ENCODE assay signal across 30 cellular contexts in the genomic region with DNA sequence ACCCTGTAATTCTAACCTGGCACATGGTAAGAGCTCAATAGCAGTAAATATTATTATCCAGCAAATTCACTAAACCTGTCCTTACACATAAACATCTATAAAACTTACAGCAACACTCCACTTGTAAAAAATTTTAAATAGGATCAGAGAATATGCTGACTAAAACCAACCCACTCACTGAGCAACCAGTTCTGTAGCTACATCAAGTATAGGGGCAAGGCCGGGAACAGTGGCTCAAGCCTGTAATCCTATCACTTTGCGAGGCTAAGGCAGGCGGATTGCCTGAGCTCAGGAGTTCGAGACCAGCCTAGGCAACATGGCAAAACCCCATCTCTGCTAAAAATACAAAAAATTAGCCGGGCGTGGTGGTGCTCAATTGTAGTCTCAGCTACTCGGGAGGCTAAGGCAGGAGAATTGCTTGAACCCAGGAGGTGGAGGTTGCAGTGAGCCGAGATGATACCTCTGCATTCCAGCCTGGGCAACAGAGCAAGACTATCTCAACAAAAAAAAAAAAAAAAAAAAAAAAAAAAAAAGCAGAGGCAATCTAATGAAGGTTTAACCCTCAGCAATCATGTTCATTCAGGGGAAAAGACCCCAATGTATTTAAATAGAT. TPM values are rescaled to one million over a fixed set of nuclear protein-coding genes. Genes with fewer than 3 reads are reported as not detected.
A peak's percentile ranks its signal among the peaks of the same experiment; 100 is the strongest.
DNase-seq lines count a peak whose midpoint lies in the region; ATAC-seq, FAIRE-seq and TF ChIP-seq lines count a peak whose summit lies in the region.
"Had no signal": no experiment of that assay in that cellular context is flagged by ENCODE, and none has a peak within 500 bp of the region (broad histone marks: within the 10 kb centered on the region; RNA-seq: fewer than 3 reads in every experiment).

No MANE protein-coding gene starts in this region.

- WGBS in GM12878 (ENCODE audit: insufficient coverage, insufficient replicate concordance, low lambda C conversion rate, missing lambda C conversion rate) = 38% methylated on average over 8 of the region's 8 CpGs

- no peak overlapping the region for H3K4me3 ChIP-seq in CD4-positive, alpha-beta memory T cell (ENCODE audit: low read length in 2 of 2)
- H3K4me3 ChIP-seq in GM12878 = 0 out of 2 replicates have a peak overlapping the region, but pooled peaks have one; percentile 20
- H3K4me3 ChIP-seq: adrenal gland, pancreas had no signal

- H3K9ac ChIP-seq in GM12878 (ENCODE audit: control insufficient read depth, insufficient read depth, low read length) = no peak overlapping the region

- H3K27me3 Mint-ChIP-seq in CD4-positive, alpha-beta memory T cell = no peaks in the 10 kb centered on the region
- H3K27me3 Mint-ChIP-seq in nephron (ENCODE audit: low read depth) = no peaks in the 10 kb centered on the region
- H3K27me3 Mint-ChIP-seq: activated CD8-positive, alpha-beta T cell treated with anti-CD3 and anti-CD28 coated beads for 36 hours had no signal

- H3K27me3 ChIP-seq in CD4-positive, alpha-beta memory T cell (ENCODE audit: insufficient read depth, low read length) = no peaks in the 10 kb centered on the region
- H3K27me3 ChIP-seq in GM12878 (replicated peaks in 1 of 2; ENCODE audit: control insufficient read depth in 2 of 2, insufficient read depth in 2 of 2, low read length in 1 of 2) = no peaks in the 10 kb centered on the region
- H3K27me3 ChIP-seq: adrenal gland, brain microvascular endothelial cell, pancreas had no signal

- no peaks in the 10 kb centered on the region for H3K9me3 ChIP-seq in CD4-positive, alpha-beta memory T cell (ENCODE audit: control insufficient read depth in 1 of 2, low read length in 2 of 2)
- no peaks in the 10 kb centered on the region for H3K9me3 ChIP-seq in GM12878 (replicated peaks; ENCODE audit: control insufficient read depth, insufficient read depth, low read length)
- H3K9me3 ChIP-seq: adrenal gland, pancreas had no signal

- H3K79me2 ChIP-seq in GM12878 (ENCODE audit: control insufficient read depth, insufficient read depth, low read length) = peaks cover 87% of the 10 kb centered on the region

- H3K4me3 Mint-ChIP-seq in CD4-positive, alpha-beta memory T cell = peak overlapping the region in 2 of 8 donors; percentile 18 to 66
- H3K4me3 Mint-ChIP-seq in nephron = no peak overlapping the region
- H3K4me3 Mint-ChIP-seq: activated CD8-positive, alpha-beta T cell treated with anti-CD3 and anti-CD28 coated beads for 36 hours; CD8-positive, alpha-beta T cell; natural killer cell; stimulated activated effector memory CD8-positive, alpha-beta T cell treated with anti-CD3 and anti-CD28 coated beads, Interleukin-12 subunit alpha, Interleukin-12 subunit beta, amount 100 ng/mL, for 72 hours had no signal

- no peak overlapping the region for H3K4me2 ChIP-seq in GM12878 (ENCODE audit: control insufficient read depth, insufficient read depth)

- no peak for TF ChIP-seq CTCF in GM12878 (IDR thresholded peaks at IDR 0.05 in 2 of 3, conservative IDR thresholded peaks at IDR 0.05 in 1 of 3; ENCODE audit: control insufficient read depth in 2 of 3, extremely low read depth in 1 of 3, insufficient read depth in 1 of 3, low read depth in 3 of 3, low read length in 3 of 3)
- no peak for TF ChIP-seq CTCF in nephron (IDR thresholded peaks at IDR 0.05; ENCODE audit: unreplicated experiment in 3 of 3)

- H3K27ac Mint-ChIP-seq in CD4-positive, alpha-beta memory T cell = peak overlapping the region in 4 of 7 donors; percentile 12 to 75 (median 43)
- H3K27ac Mint-ChIP-seq in nephron = peak overlapping the region; percentile 33 to 61 (median 44)
- H3K27ac Mint-ChIP-seq: CD8-positive, alpha-beta T cell had no signal

- H3K4me1 Mint-ChIP-seq in CD4-positive, alpha-beta memory T cell = peaks cover 48 to 76% (median 64%) of the 10 kb centered on the region in 4 donors
- peaks cover 35% of the 10 kb centered on the region for H3K4me1 Mint-ChIP-seq in nephron

- H3K9me3 Mint-ChIP-seq in CD4-positive, alpha-beta memory T cell = no peaks in the 10 kb centered on the region
- no peaks in the 10 kb centered on the region for H3K9me3 Mint-ChIP-seq in nephron
- H3K9me3 Mint-ChIP-seq: activated CD8-positive, alpha-beta T cell treated with anti-CD3 and anti-CD28 coated beads for 36 hours; CD8-positive, alpha-beta T cell; natural killer cell; stimulated activated effector memory CD8-positive, alpha-beta T cell treated with anti-CD3 and anti-CD28 coated beads, Interleukin-12 subunit alpha, Interleukin-12 subunit beta, amount 100 ng/mL, for 72 hours had no signal

- no TSS peak for BruUV-seq in GM12878 (replicated peaks; lab: Mats Ljungman, UMichigan)

- peaks cover 77% of the 10 kb centered on the region for H3K4me1 ChIP-seq in CD4-positive, alpha-beta memory T cell (ENCODE audit: insufficient read depth, low read length)
- peaks cover 16% of the 10 kb centered on the region; the same call in 1 of the 2 replicates for H3K4me1 ChIP-seq in GM12878 (ENCODE audit: control insufficient read depth, insufficient read depth, low read length)

- no peak for TF ChIP-seq POLR2A in GM12878 (IDR thresholded peaks at IDR 0.05; ENCODE audit: low read depth, low read length)

- H4K20me1 ChIP-seq in GM12878 (ENCODE audit: control insufficient read depth, insufficient read depth) = no peaks in the 10 kb centered on the region

- POLR2A ChIA-PET in CD4-positive, alpha-beta memory T cell (lab: Charles Lee; ENCODE audit: partially characterized antibody) = interaction anchor here (1.3 to 1.4 kb wide), 2 partner anchors 38 to 733 kb away, joined by 3 to 6 read pairs; a partner anchor contains a TSS
- POLR2A ChIA-PET in GM12878 (lab: Charles Lee) = interaction anchor here (0.6 to 14.2 kb wide), 5 partner anchors 15 to 99 kb away, joined by 3 to 214 read pairs (median 6); a partner anchor contains a TSS

- no peak for TF ChIP-seq EP300 in GM12878 (IDR thresholded peaks at IDR 0.05; ENCODE audit: borderline replicate concordance in 1 of 2, control insufficient read depth in 1 of 2, low read depth in 2 of 2, low read length in 2 of 2)

- no peak for TF ChIP-seq RAD21 in GM12878 (IDR thresholded peaks at IDR 0.05; ENCODE audit: insufficient read depth, low read depth, low read length)

- H3K36me3 Mint-ChIP-seq in CD4-positive, alpha-beta memory T cell = peaks cover 4 to 20% of the 10 kb centered on the region in 2 donors
- H3K36me3 Mint-ChIP-seq in nephron (ENCODE audit: low read depth) = peaks cover 16% of the 10 kb centered on the region
- H3K36me3 Mint-ChIP-seq: natural killer cell had no signal

- H3K36me3 ChIP-seq in CD4-positive, alpha-beta memory T cell (ENCODE audit: insufficient read depth, low read length) = peaks cover 7% of the 10 kb centered on the region
- H3K36me3 ChIP-seq in GM12878 (ENCODE audit: control insufficient read depth in 2 of 2, insufficient read depth in 2 of 2, low read length in 1 of 2) = no peaks in the 10 kb centered on the region; a peak in 1 of 4 replicates
- H3K36me3 ChIP-seq: adrenal gland, brain microvascular endothelial cell, pancreas had no signal

- peak; percentile 17; the same call in 1 of the 3 replicates for ATAC-seq in GM12878
- no peak for ATAC-seq in HG02973 (IDR thresholded peaks at IDR 0.05; ENCODE audit: unreplicated experiment)
- ATAC-seq: activated CD4-positive, CD25-positive, alpha-beta regulatory T cell treated with anti-CD3 and anti-CD28 coated beads, Interleukin-2, amount 50 U/mL, for 24 hours; activated CD8-positive, alpha-beta T cell treated with anti-CD3 and anti-CD28 coated beads for 36 hours; CD8-positive, alpha-beta T cell; natural killer cell; pancreas; right cardiac atrium; stimulated activated effector memory CD8-positive, alpha-beta T cell treated with anti-CD3 and anti-CD28 coated beads, Interleukin-12 subunit alpha, Interleukin-12 subunit beta, amount 100 ng/mL, for 72 hours had no signal

- H2AFZ ChIP-seq in GM12878 (ENCODE audit: control insufficient read depth, low read depth, low read length) = no peak overlapping the region

- H3K27ac ChIP-seq in CD4-positive, alpha-beta memory T cell (ENCODE audit: low read depth, low read length) = no peak overlapping the region
- peak overlapping the region; percentile 8; the same call in 1 of the 2 replicates for H3K27ac ChIP-seq in GM12878 (ENCODE audit: control insufficient read depth, insufficient read depth)
- H3K27ac ChIP-seq: brain microvascular endothelial cell, pancreas had no signal

- CTCF ChIA-PET in CD4-positive, alpha-beta memory T cell (lab: Charles Lee; ENCODE audit: partially characterized antibody) = interaction anchor here (0.6 to 4.9 kb wide), 6 partner anchors 14 to 49 kb away, joined by 3 to 41 read pairs (median 8); no protein-coding TSS in a partner anchor
- CTCF ChIA-PET in GM12878 (lab: Yijun Ruan, JAX) = interaction anchor here (0.6 to 10.1 kb wide), 6 partner anchors 15 to 190 kb away, joined by 3 to 113 read pairs (median 18); a partner anchor contains a TSS

- in situ Hi-C loops in GM12878 (cut with MboI) = no loop called here

- intact Hi-C loops in CD4-positive, alpha-beta memory T cell (cut with micrococcal nuclease) = no loop called here
- intact Hi-C loops in GM12878 (cut with micrococcal nuclease; ENCODE audit: unreplicated experiment) = loop anchor here (5.0 kb wide), 1 partner anchor 96 kb away; a partner anchor contains a TSS
- intact Hi-C loops in cardiac septum (cut with DNase I) = loop anchor here (10.0 kb wide), 1 partner anchor 47 kb away; no protein-coding TSS in a partner anchor

- peak; percentile 31 for FAIRE-seq in HTR-8/SVneo (lab: Jason Lieb, UNC)
- no peak for FAIRE-seq in GM12878 (lab: Jason Lieb, UNC)
- FAIRE-seq: pancreas, RCC 7860 had no signal

- SMC1A ChIA-PET in GM12878 (lab: Charles Lee; ENCODE audit: uncharacterized antibody, unreplicated experiment) = interaction anchor here (0.6 to 13.5 kb wide), 13 partner anchors 9 to 117 kb away, joined by 3 to 271 read pairs (median 10); no protein-coding TSS in a partner anchor

- RAD21 ChIA-PET in GM12878 (lab: Charles Lee; ENCODE audit: unreplicated experiment) = interaction anchor here (0.6 to 10.7 kb wide), 5 partner anchors 14 to 65 kb away, joined by 3 to 197 read pairs (median 5); no protein-coding TSS in a partner anchor

- DNase-seq in CD4-positive, alpha-beta memory T cell = no peak
- DNase-seq in HTR-8/SVneo (ENCODE audit: insufficient read length, low spot score) (no peak), GM12878 (ENCODE audit: low read depth, low spot score) (no peak), cardiac septum (ENCODE audit: low spot score) (no peak), AG20443 (ENCODE audit: low spot score) (no peak)
- DNase-seq: activated CD8-positive, alpha-beta T cell treated with anti-CD3 and anti-CD28 coated beads for 36 hours; activated gamma-delta T cell treated with Interleukin-2 at 50 U/mL for 16 hours; adrenal gland; brain microvascular endothelial cell; CD8-positive, alpha-beta T cell; DMS 273 treated with DMSO at 0.1 percent for 48 hours; effector CD4-positive, alpha-beta T cell; glutamatergic neuron; islet precursor cell; Kasumi-1; midbrain; natural killer cell; NCI-H1048; NCI-H187; NCI-H526; pancreas; right cardiac atrium; stimulated activated CD4-positive, alpha-beta T cell treated with anti-CD3 and anti-CD28 coated beads, Interleukin-12 subunit alpha, Interleukin-12 subunit beta, amount 100 ng/mL, for 4 hours; stimulated activated CD4-positive, alpha-beta T cell treated with anti-CD3 and anti-CD28 coated beads, Interleukin-4, amount 100 ng/mL, for 1 hour; T-helper 1 cell had no signal

RNA-seq across cellular contexts. Expression of a gene that starts 6.8 kb away (rescaled TPM):
- total RNA-seq in CD4-positive, alpha-beta memory T cell = 10 to 100 TPM; 49.4 to 49.9 TPM
- 10 to 100 TPM; 23.2 to 48.7 TPM for polyA plus RNA-seq in CD4-positive, alpha-beta memory T cell
- 26.2 and 28.5 TPM in 2 replicates for total RNA-seq in GM12878 (2013; cell fraction: nucleolus; rRNA removed)
- total RNA-seq in GM12878 (2014; rRNA removed) (28.2 and 29.0 TPM in 2 replicates), GM12878 (2014; rRNA removed; fragmentation: Illumina TruSeq; extraction: Trizol) (36.6 and 36.8 TPM in 2 replicates), GM12878 (2021) (60.9 and 61.4 TPM in 2 replicates), cardiac septum (80.8 TPM)
- 22.3 TPM for polyA plus RNA-seq in GM12878 (2011; ENCODE audit: low read depth)
- polyA plus RNA-seq in GM12878 (2011; rRNA removed) (46.8 and 48.8 TPM in 2 replicates), GM12878 (2014; fragmentation: Illumina TruSeq; extraction: Trizol) (64.3 and 70.9 TPM in 2 replicates), GM12878 (2014; fragmentation: Nextera tagmentation; extraction: Ambion mirVana) (10 to 100 TPM; 13.9 to 20.7 TPM), GM12878 (2014; rRNA removed) (40.2 and 42.5 TPM in 2 replicates), GM12878 (2016; fragmentation: Nextera tagmentation; extraction: Ambion mirVana) (10 to 100 TPM; 62.5 to 66.2 TPM)
- polyA plus RNA-seq in GM12878 (2011; cell fraction: cytosol; rRNA removed) = 33.9 and 42.6 TPM in 2 replicates
- polyA plus RNA-seq in GM12878 (2011; cell fraction: nucleus; rRNA removed) = 26.3 and 33.1 TPM in 2 replicates
- polyA plus RNA-seq in GM12878 (2012) = 36.2 and 43.7 TPM in 2 replicates
- polyA minus RNA-seq in GM12878 (2011; rRNA and poly(A)+ RNA removed) = 36.2 and 41.6 TPM in 2 replicates
- polyA minus RNA-seq in GM12878 (2011; cell fraction: cytosol; rRNA and poly(A)+ RNA removed) = 26.5 and 29.3 TPM in 2 replicates
- polyA minus RNA-seq in GM12878 (2011; cell fraction: nucleus; rRNA and poly(A)+ RNA removed) = 9.4 and 22.3 TPM in 2 replicates

RNA-seq across cellular contexts. Expression of a gene that starts 37.8 kb away (rescaled TPM):
- total RNA-seq in CD4-positive, alpha-beta memory T cell = 10 to 100 TPM; 60.3 to 60.4 TPM
- 10 to 100 TPM; 21.6 to 47.1 TPM for polyA plus RNA-seq in CD4-positive, alpha-beta memory T cell
- total RNA-seq in GM12878 (2013; cell fraction: nucleolus; rRNA removed) = 38.5 and 40.4 TPM in 2 replicates
- total RNA-seq in GM12878 (2014; rRNA removed) (56.0 and 57.3 TPM in 2 replicates), GM12878 (2014; rRNA removed; fragmentation: Illumina TruSeq; extraction: Trizol) (55.0 and 59.4 TPM in 2 replicates), GM12878 (2021) (45.4 and 50.0 TPM in 2 replicates), cardiac septum (14.0 TPM)
- polyA plus RNA-seq in GM12878 (2011; ENCODE audit: low read depth) = 22.3 TPM
- polyA plus RNA-seq in GM12878 (2011; rRNA removed) (25.0 and 37.2 TPM in 2 replicates), GM12878 (2014; fragmentation: Illumina TruSeq; extraction: Trizol) (55.2 and 68.6 TPM in 2 replicates), GM12878 (2014; fragmentation: Nextera tagmentation; extraction: Ambion mirVana) (10 to 100 TPM; 19.8 to 33.4 TPM), GM12878 (2014; rRNA removed) (50.6 and 52.5 TPM in 2 replicates), GM12878 (2016; fragmentation: Nextera tagmentation; extraction: Ambion mirVana) (10 to 100 TPM; 74.9 to 78.8 TPM)
- 56.5 and 62.8 TPM in 2 replicates for polyA plus RNA-seq in GM12878 (2011; cell fraction: cytosol; rRNA removed)
- 42.8 and 59.0 TPM in 2 replicates for polyA plus RNA-seq in GM12878 (2011; cell fraction: nucleus; rRNA removed)
- 32.7 and 33.1 TPM in 2 replicates for polyA plus RNA-seq in GM12878 (2012)
- polyA minus RNA-seq in GM12878 (2011; rRNA and poly(A)+ RNA removed) = 30.1 and 46.4 TPM in 2 replicates
- 21.0 TPM in 2 replicates for polyA minus RNA-seq in GM12878 (2011; cell fraction: cytosol; rRNA and poly(A)+ RNA removed)
- 12.5 and 30.6 TPM in 2 replicates for polyA minus RNA-seq in GM12878 (2011; cell fraction: nucleus; rRNA and poly(A)+ RNA removed)
